Comparison of ENCODE assay signal across 1 cellular context in the genomic region with DNA sequence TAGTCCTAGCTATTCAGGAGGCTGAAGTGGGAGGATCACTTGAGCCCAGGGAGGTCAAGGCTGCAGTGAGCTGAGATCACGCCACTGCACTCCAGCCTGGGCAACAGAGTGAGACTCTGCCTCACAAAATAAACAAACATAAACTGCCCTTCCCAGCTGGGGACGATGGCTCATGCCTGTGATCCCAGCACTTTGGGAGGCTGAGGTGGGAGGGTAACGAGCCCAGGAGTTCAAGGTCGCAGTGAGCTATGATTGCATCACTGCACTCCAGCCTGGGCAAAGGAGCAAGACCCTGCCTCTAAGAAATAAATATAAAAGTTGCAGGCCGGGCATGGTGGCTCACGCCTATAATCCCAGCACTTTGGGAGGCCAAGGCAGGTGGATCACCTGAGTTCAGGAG.
A peak's percentile ranks its signal among the peaks of the same experiment; 100 is the strongest.
TF ChIP-seq lines count a peak whose summit lies in the region.
"Not testable (repeated sequence)": the region's sequence is repeated elsewhere in the genome, so short reads cannot be mapped to it uniquely, and the experiment has no call there.

No MANE protein-coding gene starts in this region.

TF ChIP-seq in HepG2, 621 proteins besides CTCF, POLR2A, EP300 and RAD21 (continued from another document and continues in another):
- TF ChIP-seq, protein P1, sequence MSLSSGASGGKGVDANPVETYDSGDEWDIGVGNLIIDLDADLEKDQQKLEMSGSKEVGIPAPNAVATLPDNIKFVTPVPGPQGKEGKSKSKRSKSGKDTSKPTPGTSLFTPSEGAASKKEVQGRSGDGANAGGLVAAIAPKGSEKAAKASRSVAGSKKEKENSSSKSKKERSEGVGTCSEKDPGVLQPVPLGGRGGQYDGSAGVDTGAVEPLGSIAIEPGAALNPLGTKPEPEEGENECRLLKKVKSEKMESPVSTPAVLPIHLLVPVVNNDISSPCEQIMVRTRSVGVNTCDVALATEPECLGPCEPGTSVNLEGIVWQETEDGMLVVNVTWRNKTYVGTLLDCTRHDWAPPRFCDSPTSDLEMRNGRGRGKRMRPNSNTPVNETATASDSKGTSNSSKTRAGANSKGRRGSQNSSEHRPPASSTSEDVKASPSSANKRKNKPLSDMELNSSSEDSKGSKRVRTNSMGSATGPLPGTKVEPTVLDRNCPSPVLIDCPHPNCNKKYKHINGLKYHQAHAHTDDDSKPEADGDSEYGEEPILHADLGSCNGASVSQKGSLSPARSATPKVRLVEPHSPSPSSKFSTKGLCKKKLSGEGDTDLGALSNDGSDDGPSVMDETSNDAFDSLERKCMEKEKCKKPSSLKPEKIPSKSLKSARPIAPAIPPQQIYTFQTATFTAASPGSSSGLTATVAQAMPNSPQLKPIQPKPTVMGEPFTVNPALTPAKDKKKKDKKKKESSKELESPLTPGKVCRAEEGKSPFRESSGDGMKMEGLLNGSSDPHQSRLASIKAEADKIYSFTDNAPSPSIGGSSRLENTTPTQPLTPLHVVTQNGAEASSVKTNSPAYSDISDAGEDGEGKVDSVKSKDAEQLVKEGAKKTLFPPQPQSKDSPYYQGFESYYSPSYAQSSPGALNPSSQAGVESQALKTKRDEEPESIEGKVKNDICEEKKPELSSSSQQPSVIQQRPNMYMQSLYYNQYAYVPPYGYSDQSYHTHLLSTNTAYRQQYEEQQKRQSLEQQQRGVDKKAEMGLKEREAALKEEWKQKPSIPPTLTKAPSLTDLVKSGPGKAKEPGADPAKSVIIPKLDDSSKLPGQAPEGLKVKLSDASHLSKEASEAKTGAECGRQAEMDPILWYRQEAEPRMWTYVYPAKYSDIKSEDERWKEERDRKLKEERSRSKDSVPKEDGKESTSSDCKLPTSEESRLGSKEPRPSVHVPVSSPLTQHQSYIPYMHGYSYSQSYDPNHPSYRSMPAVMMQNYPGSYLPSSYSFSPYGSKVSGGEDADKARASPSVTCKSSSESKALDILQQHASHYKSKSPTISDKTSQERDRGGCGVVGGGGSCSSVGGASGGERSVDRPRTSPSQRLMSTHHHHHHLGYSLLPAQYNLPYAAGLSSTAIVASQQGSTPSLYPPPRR (CRISPR knock-in tag; IDR thresholded peaks at IDR 0.05; ENCODE audit: borderline replicate concordance), result peak; percentile 74; the same call in 1 of the 2 replicates
- TF ChIP-seq, protein P2, sequence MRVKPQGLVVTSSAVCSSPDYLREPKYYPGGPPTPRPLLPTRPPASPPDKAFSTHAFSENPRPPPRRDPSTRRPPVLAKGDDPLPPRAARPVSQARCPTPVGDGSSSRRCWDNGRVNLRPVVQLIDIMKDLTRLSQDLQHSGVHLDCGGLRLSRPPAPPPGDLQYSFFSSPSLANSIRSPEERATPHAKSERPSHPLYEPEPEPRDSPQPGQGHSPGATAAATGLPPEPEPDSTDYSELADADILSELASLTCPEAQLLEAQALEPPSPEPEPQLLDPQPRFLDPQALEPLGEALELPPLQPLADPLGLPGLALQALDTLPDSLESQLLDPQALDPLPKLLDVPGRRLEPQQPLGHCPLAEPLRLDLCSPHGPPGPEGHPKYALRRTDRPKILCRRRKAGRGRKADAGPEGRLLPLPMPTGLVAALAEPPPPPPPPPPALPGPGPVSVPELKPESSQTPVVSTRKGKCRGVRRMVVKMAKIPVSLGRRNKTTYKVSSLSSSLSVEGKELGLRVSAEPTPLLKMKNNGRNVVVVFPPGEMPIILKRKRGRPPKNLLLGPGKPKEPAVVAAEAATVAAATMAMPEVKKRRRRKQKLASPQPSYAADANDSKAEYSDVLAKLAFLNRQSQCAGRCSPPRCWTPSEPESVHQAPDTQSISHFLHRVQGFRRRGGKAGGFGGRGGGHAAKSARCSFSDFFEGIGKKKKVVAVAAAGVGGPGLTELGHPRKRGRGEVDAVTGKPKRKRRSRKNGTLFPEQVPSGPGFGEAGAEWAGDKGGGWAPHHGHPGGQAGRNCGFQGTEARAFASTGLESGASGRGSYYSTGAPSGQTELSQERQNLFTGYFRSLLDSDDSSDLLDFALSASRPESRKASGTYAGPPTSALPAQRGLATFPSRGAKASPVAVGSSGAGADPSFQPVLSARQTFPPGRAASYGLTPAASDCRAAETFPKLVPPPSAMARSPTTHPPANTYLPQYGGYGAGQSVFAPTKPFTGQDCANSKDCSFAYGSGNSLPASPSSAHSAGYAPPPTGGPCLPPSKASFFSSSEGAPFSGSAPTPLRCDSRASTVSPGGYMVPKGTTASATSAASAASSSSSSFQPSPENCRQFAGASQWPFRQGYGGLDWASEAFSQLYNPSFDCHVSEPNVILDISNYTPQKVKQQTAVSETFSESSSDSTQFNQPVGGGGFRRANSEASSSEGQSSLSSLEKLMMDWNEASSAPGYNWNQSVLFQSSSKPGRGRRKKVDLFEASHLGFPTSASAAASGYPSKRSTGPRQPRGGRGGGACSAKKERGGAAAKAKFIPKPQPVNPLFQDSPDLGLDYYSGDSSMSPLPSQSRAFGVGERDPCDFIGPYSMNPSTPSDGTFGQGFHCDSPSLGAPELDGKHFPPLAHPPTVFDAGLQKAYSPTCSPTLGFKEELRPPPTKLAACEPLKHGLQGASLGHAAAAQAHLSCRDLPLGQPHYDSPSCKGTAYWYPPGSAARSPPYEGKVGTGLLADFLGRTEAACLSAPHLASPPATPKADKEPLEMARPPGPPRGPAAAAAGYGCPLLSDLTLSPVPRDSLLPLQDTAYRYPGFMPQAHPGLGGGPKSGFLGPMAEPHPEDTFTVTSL (CRISPR knock-in tag; IDR thresholded peaks at IDR 0.05; ENCODE audit: borderline replicate concordance), result 0 out of 2 replicates have a peak, but pooled peaks have one; percentile 28
- TF ChIP-seq SOX13 (IDR thresholded peaks at IDR 0.05), result not testable (repeated sequence)
- TF ChIP-seq SOX13 (CRISPR knock-in tag; conservative IDR thresholded peaks at IDR 0.05 in 1 of 2, IDR thresholded peaks at IDR 0.05 in 1 of 2) (peak in 1 of 2 experiments; percentile 66; a peak in 2 of 4 replicates), FOXA3 (CRISPR knock-in tag; IDR thresholded peaks at IDR 0.05) (peak; percentile 81), NR2C2 (CRISPR knock-in tag; IDR thresholded peaks at IDR 0.05; ENCODE audit: borderline replicate concordance) (peak; percentile 92), NAIF1 (CRISPR knock-in tag; IDR thresholded peaks at IDR 0.05; ENCODE audit: borderline replicate concordance) (peak; percentile 93; the same call in 1 of the 2 replicates), JUND (CRISPR knock-in tag; IDR thresholded peaks at IDR 0.05) (peak; percentile 73; the same call in 1 of the 2 replicates), ZNF460 (CRISPR knock-in tag; IDR thresholded peaks at IDR 0.05; ENCODE audit: borderline replicate concordance) (peak; percentile 71; the same call in 1 of the 2 replicates), ELF1 (CRISPR knock-in tag; IDR thresholded peaks at IDR 0.05) (0 out of 2 replicates have a peak, but pooled peaks have one; percentile 25), FOXJ3 (CRISPR knock-in tag; IDR thresholded peaks at IDR 0.05; ENCODE audit: borderline replicate concordance) (peak; percentile 91), ZNF644 (CRISPR knock-in tag; IDR thresholded peaks at IDR 0.05; ENCODE audit: low read depth) (0 out of 2 replicates have a peak, but pooled peaks have one; percentile 11), ZNF205 (CRISPR knock-in tag; IDR thresholded peaks at IDR 0.05) (0 out of 2 replicates have a peak, but pooled peaks have one; percentile 38), GFI1 (CRISPR knock-in tag; IDR thresholded peaks at IDR 0.05; ENCODE audit: borderline replicate concordance) (peak; percentile 40; the same call in 1 of the 2 replicates), ARNT2 (CRISPR knock-in tag; IDR thresholded peaks at IDR 0.05; ENCODE audit: low read depth) (0 out of 2 replicates have a peak, but pooled peaks have one; percentile 31), ERF (CRISPR knock-in tag; IDR thresholded peaks at IDR 0.05) (peak; percentile 54), SALL1 (CRISPR knock-in tag; IDR thresholded peaks at IDR 0.05) (peak; percentile 93), ZBTB7A (CRISPR knock-in tag; IDR thresholded peaks at IDR 0.05) (peak; percentile 68; the same call in 1 of the 2 replicates), ADNP (CRISPR knock-in tag; IDR thresholded peaks at IDR 0.05) (peak; percentile 93), ESRRA (CRISPR knock-in tag; IDR thresholded peaks at IDR 0.05; ENCODE audit: low read depth) (peak; percentile 93), RARA (CRISPR knock-in tag; IDR thresholded peaks at IDR 0.05) (peak; percentile 92), MTA1 (CRISPR knock-in tag; IDR thresholded peaks at IDR 0.05; ENCODE audit: borderline replicate concordance) (peak; percentile 83; the same call in 1 of the 2 replicates)
- TF ChIP-seq, protein P3, sequence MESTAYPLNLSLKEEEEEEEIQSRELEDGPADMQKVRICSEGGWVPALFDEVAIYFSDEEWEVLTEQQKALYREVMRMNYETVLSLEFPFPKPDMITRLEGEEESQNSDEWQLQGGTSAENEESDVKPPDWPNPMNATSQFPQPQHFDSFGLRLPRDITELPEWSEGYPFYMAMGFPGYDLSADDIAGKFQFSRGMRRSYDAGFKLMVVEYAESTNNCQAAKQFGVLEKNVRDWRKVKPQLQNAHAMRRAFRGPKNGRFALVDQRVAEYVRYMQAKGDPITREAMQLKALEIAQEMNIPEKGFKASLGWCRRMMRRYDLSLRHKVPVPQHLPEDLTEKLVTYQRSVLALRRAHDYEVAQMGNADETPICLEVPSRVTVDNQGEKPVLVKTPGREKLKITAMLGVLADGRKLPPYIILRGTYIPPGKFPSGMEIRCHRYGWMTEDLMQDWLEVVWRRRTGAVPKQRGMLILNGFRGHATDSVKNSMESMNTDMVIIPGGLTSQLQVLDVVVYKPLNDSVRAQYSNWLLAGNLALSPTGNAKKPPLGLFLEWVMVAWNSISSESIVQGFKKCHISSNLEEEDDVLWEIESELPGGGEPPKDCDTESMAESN (CRISPR knock-in tag; conservative IDR thresholded peaks at IDR 0.05), result peak; percentile 77; the same call in 1 of the 2 replicates
- TF ChIP-seq, protein P4, sequence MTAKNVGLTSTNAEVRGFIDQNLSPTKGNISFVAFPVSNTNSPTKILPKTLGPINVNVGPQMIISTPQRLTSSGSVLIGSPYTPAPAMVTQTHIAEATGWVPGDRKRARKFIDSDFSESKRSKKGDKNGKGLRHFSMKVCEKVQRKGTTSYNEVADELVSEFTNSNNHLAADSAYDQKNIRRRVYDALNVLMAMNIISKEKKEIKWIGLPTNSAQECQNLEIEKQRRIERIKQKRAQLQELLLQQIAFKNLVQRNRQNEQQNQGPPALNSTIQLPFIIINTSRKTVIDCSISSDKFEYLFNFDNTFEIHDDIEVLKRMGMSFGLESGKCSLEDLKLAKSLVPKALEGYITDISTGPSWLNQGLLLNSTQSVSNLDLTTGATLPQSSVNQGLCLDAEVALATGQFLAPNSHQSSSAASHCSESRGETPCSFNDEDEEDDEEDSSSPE (CRISPR knock-in tag; IDR thresholded peaks at IDR 0.05), result 0 out of 2 replicates have a peak, but pooled peaks have one; percentile 29
- TF ChIP-seq, protein P5, sequence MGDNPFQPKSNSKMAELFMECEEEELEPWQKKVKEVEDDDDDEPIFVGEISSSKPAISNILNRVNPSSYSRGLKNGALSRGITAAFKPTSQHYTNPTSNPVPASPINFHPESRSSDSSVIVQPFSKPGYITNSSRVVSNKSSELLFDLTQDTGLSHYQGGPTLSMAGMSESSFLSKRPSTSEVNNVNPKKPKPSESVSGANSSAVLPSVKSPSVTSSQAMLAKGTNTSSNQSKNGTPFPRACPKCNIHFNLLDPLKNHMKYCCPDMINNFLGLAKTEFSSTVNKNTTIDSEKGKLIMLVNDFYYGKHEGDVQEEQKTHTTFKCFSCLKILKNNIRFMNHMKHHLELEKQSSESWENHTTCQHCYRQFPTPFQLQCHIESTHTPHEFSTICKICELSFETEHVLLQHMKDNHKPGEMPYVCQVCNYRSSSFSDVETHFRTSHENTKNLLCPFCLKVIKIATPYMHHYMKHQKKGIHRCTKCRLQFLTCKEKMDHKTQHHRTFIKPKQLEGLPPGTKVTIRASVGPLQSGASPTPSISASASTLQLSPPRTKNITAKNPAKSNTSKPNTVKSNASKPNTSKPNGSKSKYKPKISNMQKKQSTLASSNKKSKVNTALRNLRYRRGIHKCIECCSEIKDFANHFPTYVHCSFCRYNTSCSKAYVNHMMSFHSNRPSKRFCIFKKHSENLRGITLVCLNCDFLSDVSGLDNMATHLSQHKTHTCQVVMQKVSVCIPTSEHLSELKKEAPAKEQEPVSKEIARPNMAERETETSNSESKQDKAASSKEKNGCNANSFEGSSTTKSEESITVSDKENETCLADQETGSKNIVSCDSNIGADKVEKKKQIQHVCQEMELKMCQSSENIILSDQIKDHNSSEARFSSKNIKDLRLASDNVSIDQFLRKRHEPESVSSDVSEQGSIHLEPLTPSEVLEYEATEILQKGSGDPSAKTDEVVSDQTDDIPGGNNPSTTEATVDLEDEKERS (CRISPR knock-in tag; IDR thresholded peaks at IDR 0.05), result peak; percentile 83
- TF ChIP-seq, protein P6, sequence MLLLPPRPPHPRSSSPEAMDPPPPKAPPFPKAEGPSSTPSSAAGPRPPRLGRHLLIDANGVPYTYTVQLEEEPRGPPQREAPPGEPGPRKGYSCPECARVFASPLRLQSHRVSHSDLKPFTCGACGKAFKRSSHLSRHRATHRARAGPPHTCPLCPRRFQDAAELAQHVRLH (CRISPR knock-in tag; IDR thresholded peaks at IDR 0.05; ENCODE audit: borderline replicate concordance, low read depth), result peak; percentile 63; the same call in 1 of the 2 replicates
- TF ChIP-seq, protein P7, sequence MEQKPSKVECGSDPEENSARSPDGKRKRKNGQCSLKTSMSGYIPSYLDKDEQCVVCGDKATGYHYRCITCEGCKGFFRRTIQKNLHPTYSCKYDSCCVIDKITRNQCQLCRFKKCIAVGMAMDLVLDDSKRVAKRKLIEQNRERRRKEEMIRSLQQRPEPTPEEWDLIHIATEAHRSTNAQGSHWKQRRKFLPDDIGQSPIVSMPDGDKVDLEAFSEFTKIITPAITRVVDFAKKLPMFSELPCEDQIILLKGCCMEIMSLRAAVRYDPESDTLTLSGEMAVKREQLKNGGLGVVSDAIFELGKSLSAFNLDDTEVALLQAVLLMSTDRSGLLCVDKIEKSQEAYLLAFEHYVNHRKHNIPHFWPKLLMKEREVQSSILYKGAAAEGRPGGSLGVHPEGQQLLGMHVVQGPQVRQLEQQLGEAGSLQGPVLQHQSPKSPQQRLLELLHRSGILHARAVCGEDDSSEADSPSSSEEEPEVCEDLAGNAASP (CRISPR knock-in tag; IDR thresholded peaks at IDR 0.05; ENCODE audit: borderline replicate concordance), result peak; percentile 73; the same call in 1 of the 2 replicates
- TF ChIP-seq, protein P8, sequence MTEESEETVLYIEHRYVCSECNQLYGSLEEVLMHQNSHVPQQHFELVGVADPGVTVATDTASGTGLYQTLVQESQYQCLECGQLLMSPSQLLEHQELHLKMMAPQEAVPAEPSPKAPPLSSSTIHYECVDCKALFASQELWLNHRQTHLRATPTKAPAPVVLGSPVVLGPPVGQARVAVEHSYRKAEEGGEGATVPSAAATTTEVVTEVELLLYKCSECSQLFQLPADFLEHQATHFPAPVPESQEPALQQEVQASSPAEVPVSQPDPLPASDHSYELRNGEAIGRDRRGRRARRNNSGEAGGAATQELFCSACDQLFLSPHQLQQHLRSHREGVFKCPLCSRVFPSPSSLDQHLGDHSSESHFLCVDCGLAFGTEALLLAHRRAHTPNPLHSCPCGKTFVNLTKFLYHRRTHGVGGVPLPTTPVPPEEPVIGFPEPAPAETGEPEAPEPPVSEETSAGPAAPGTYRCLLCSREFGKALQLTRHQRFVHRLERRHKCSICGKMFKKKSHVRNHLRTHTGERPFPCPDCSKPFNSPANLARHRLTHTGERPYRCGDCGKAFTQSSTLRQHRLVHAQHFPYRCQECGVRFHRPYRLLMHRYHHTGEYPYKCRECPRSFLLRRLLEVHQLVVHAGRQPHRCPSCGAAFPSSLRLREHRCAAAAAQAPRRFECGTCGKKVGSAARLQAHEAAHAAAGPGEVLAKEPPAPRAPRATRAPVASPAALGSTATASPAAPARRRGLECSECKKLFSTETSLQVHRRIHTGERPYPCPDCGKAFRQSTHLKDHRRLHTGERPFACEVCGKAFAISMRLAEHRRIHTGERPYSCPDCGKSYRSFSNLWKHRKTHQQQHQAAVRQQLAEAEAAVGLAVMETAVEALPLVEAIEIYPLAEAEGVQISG (CRISPR knock-in tag; IDR thresholded peaks at IDR 0.05), result peak; percentile 68; the same call in 1 of the 2 replicates
